ENCODE assay signal across 18 cellular contexts in the genomic region with DNA sequence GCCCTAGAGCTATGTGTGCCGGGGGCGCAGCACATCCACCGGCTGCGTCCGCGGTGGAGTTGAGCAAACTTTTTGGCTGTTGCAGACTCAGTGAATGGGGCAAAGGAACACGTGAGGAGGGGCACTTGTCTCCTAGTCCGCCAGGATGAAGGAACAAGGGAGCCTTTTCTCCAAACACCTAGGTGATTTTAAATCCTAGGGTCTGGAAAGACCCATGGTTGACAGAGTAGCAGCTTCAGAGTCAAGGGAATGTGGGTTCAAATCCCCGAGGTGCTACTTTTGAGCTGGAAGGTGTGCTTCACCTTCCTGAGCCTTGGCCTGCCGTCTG. TPM values are rescaled to one million over a fixed set of nuclear protein-coding genes. Genes with fewer than 3 reads are reported as not detected.
DNase-seq lines count a peak whose midpoint lies in the region; TF ChIP-seq lines count a peak whose summit lies in the region.
"Had no signal": no experiment of that assay in that cellular context is flagged by ENCODE, and none has a peak within 500 bp of the region (broad histone marks: within the 10 kb centered on the region; RNA-seq: fewer than 3 reads in every experiment).

No MANE protein-coding gene starts in this region.

- DNase-seq in dorsolateral prefrontal cortex = no peak
- no peak for DNase-seq in mesothelial cell of epicardium (ENCODE audit: low spot score in 2 of 2, unreplicated experiment in 2 of 2)
- no peak for DNase-seq in testis
- DNase-seq in SHP77 treated with DMSO at 0.1 percent for 48 hours (lab: John Stamatoyannopoulos, UW) = no peak
- no peak for DNase-seq in AG08395 (ENCODE audit: low spot score)
- DNase-seq in activated CD4-positive, alpha-beta T cell treated with anti-CD3 and anti-CD28 coated beads for 48 hours = no peak
- DNase-seq: C1 segment of cervical spinal cord; DMS 273 treated with DMSO at 0.1 percent for 48 hours; left colon; NCI-H2171; NCI-H774; stimulated activated CD4-positive, alpha-beta T cell treated with anti-CD3 and anti-CD28 coated beads, Interleukin-4, amount 100 ng/mL, for 4 hours had no signal

- H3K9ac ChIP-seq in HUES6 (ENCODE audit: low read length) = peak overlapping the region; percentile 44
- H3K9ac ChIP-seq: parathyroid adenoma had no signal

- H3K27ac ChIP-seq in HUES6 (ENCODE audit: low read depth, low read length) (no peak overlapping the region), dorsolateral prefrontal cortex (no peak overlapping the region), testis (no peak overlapping the region)
- H3K27ac ChIP-seq: parathyroid adenoma, skin epidermis had no signal

- H3K9me3 Mint-ChIP-seq in mesothelial cell of epicardium = no peaks in the 10 kb centered on the region
- H3K9me3 Mint-ChIP-seq: activated T-helper 2 cell treated with anti-CD3 and anti-CD28 coated beads, Interferon-gamma antibody, Interleukin-2, Interleukin-4, amounts not matched to agents 10 μg/mL and 5 μg/mL and 100 μg/mL, durations not matched to agents 14 hours and 24 hours and 36 hours had no signal

- no peaks in the 10 kb centered on the region for H3K36me3 Mint-ChIP-seq in mesothelial cell of epicardium

- H3K27ac Mint-ChIP-seq in mesothelial cell of epicardium = no peak overlapping the region
- H3K27ac Mint-ChIP-seq: activated T-helper 2 cell treated with anti-CD3 and anti-CD28 coated beads, Interferon-gamma antibody, Interleukin-2, Interleukin-4, amounts not matched to agents 10 μg/mL and 5 μg/mL and 100 μg/mL, durations not matched to agents 14 hours and 24 hours and 36 hours had no signal

- intact Hi-C loops in dorsolateral prefrontal cortex (cut with DNase I) = no loop called here
- intact Hi-C loops in testis (cut with DNase I; ENCODE audit: low total_unique reads) = no loop called here

- no peaks in the 10 kb centered on the region for H3K36me3 ChIP-seq in HUES6 (ENCODE audit: control insufficient read depth, insufficient read depth, low read length)
- no peaks in the 10 kb centered on the region for H3K36me3 ChIP-seq in testis (ENCODE audit: low read depth, missing control alignments)

- peaks cover 93% of the 10 kb centered on the region for H3K27me3 Mint-ChIP-seq in mesothelial cell of epicardium (ENCODE audit: low read depth)

- H3K9me3 ChIP-seq in HUES6 (ENCODE audit: control insufficient read depth, insufficient read depth, low read depth, low read length) (no peaks in the 10 kb centered on the region), testis (no peaks in the 10 kb centered on the region)

- peak overlapping the region; percentile 58 for H3K4me3 Mint-ChIP-seq in mesothelial cell of epicardium

- H3K27me3 ChIP-seq in HUES6 (ENCODE audit: control insufficient read depth, insufficient read depth, low read length) = peaks cover 74% of the 10 kb centered on the region
- H3K27me3 ChIP-seq in dorsolateral prefrontal cortex = peaks cover 4 to 74% (median 41%) of the 10 kb centered on the region in 45 donors
- no peaks in the 10 kb centered on the region for H3K27me3 ChIP-seq in testis

- TF ChIP-seq POLR2A in testis (IDR thresholded peaks at IDR 0.05) = no peak

- H3K4me1 ChIP-seq in HUES6 (ENCODE audit: control insufficient read depth, insufficient read depth, low read length) (peaks cover 11% of the 10 kb centered on the region), testis (no peaks in the 10 kb centered on the region)
- H3K4me1 ChIP-seq: parathyroid adenoma had no signal

- WGBS in testis, 2 donors = 16 to 17% methylated on average over 7 to 10 of the region's 10 CpGs

- no peak for TF ChIP-seq CTCF in dorsolateral prefrontal cortex (IDR thresholded peaks at IDR 0.05 in 54 of 56, conservative IDR thresholded peaks at IDR 0.05 in 2 of 56; ENCODE audit: low read depth in 1 of 56, partially characterized antibody in 56 of 56)
- TF ChIP-seq CTCF in mesothelial cell of epicardium (IDR thresholded peaks at IDR 0.05; ENCODE audit: unreplicated experiment) = no peak
- no peak for TF ChIP-seq CTCF in testis (IDR thresholded peaks at IDR 0.05)

- H3K4me1 Mint-ChIP-seq in mesothelial cell of epicardium = peaks cover 5% of the 10 kb centered on the region

- H3K4me3 ChIP-seq in HUES6 (ENCODE audit: low read depth, low read length) (peak overlapping the region; percentile 83), dorsolateral prefrontal cortex (peak overlapping the region in 41 of 59 donors; percentile 19 to 66 (median 52)), testis (peak overlapping the region; percentile 31 to 51)

RNA-seq across cellular contexts. Expression of a gene that starts 0.6 kb away (rescaled TPM):
- 1 to 10 TPM in 119 of 120 experiments, under 1 TPM in 1; 0.95 to 8.1 (median 2.8) TPM for total RNA-seq in dorsolateral prefrontal cortex
- 0.07 to 0.13 TPM (median 0.09 TPM) in 3 replicates for total RNA-seq in mesothelial cell of epicardium
- total RNA-seq in testis = 1 to 10 TPM; 4.1 to 6.6 TPM
- polyA plus RNA-seq in testis (ENCODE audit: insufficient read depth, low read depth, low replicate concordance) = 2.4 TPM
- total RNA-seq: activated T-helper 2 cell treated with anti-CD3 and anti-CD28 coated beads, Interferon-gamma antibody, Interleukin-2, Interleukin-4, amounts not matched to agents 10 μg/mL and 5 μg/mL and 100 μg/mL, durations not matched to agents 14 hours and 24 hours and 36 hours; endothelial cell of umbilical vein; fibroblast of villous mesenchyme had no signal
- polyA plus RNA-seq: endothelial cell of umbilical vein had no signal
